16 cellular contexts compared by ENCODE assay signal in genomic region chr10:133367461-133367860, GRCh38. TPM values are rescaled to one million over a fixed set of nuclear protein-coding genes. Genes with fewer than 3 reads are reported as not detected.
"Had no signal": no experiment of that assay in that cellular context is flagged by ENCODE, and none has a peak within 500 bp of the region (broad histone marks: within the 10 kb centered on the region; RNA-seq: fewer than 3 reads in every experiment).

No MANE protein-coding gene starts in this region.

RNA-seq across cellular contexts. Expression of gene PRAP1, which starts 20.3 kb away (rescaled TPM):
- total RNA-seq: activated naive CD4-positive, alpha-beta T cell treated with anti-CD3 and anti-CD28 coated beads for 36 hours; activated naive CD4-positive, alpha-beta T cell treated with anti-CD3 and anti-CD28 coated beads, Interleukin-2, amount 50 U/mL, for 72 hours; activated naive CD8-positive, alpha-beta T cell treated with anti-CD3 and anti-CD28 coated beads for 36 hours; activated naive CD8-positive, alpha-beta T cell treated with anti-CD3 and anti-CD28 coated beads, Interleukin-2, amount 10 ng/mL, durations not matched to agents 7 days and 5 days; activated T-cell treated with anti-CD3 and anti-CD28 coated beads, Interleukin-2, amount 50 U/mL, for 4 hours; activated T-cell treated with anti-CD3 and anti-CD28 coated beads, Interleukin-2, amount 50 U/mL, for 72 hours; activated T-helper 1 cell treated with anti-CD3 and anti-CD28 coated beads, Interleukin-12 subunit alpha, Interleukin-12 subunit beta, Interleukin-2, Interleukin-4 antibody, amounts not matched to agents 30 ng/mL and 10 ng/mL and 1 ng/mL, durations not matched to agents 14 hours and 24 hours and 36 hours; activated T-helper 17 cell treated with anti-CD3 and anti-CD28 coated beads, Interleukin-2, amount 50 U/mL, for 72 hours; activated T-helper 2 cell treated with anti-CD3 and anti-CD28 coated beads, Interferon-gamma antibody, Interleukin-2, Interleukin-4, amounts not matched to agents 10 μg/mL and 5 μg/mL and 100 μg/mL, durations not matched to agents 14 hours and 24 hours and 36 hours; aorta; ascending aorta; astrocyte; breast epithelium; bronchial epithelial cell; cardiac septum; cerebellum had no signal
